Comparison of ENCODE assay signal across 26 cellular contexts in the genomic region with DNA sequence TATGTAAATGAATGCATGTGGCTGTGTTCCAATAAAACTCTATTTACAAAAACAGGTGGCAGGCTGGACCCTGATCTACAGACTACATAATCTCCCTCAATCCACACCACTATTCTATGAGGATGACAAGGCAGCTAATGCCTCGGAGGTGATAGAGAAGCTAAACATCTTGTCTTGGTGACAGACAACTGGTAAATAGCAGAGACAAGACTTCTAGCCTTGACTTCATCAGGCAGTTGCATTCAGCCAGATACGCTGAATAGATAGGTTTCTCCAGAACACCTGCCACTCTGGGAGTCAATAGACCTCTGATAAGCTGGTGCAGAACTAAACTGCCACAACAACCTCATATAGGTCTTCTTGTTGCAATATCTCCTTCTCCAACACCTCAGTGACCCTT. TPM values are rescaled to one million over a fixed set of nuclear protein-coding genes. Genes with fewer than 3 reads are reported as not detected.
DNase-seq lines count a peak whose midpoint lies in the region; ATAC-seq and TF ChIP-seq lines count a peak whose summit lies in the region.
"Had no signal": no experiment of that assay in that cellular context is flagged by ENCODE, and none has a peak within 500 bp of the region (broad histone marks: within the 10 kb centered on the region; RNA-seq: fewer than 3 reads in every experiment).

No MANE protein-coding gene starts in this region.

- no peak for ATAC-seq in HG02870 (IDR thresholded peaks at IDR 0.05; ENCODE audit: unreplicated experiment)
- ATAC-seq: GM23338, Right ventricle myocardium inferior had no signal

- H3K27me3 Mint-ChIP-seq in brain, result peaks cover 15% of the 10 kb centered on the region
- H3K27me3 Mint-ChIP-seq in progenitor cell of endocrine pancreas, result peaks cover 6% of the 10 kb centered on the region
- no peaks in the 10 kb centered on the region for H3K27me3 Mint-ChIP-seq in Calu3 (ENCODE audit: unreplicated experiment)

- no TSS peak for BruUV-seq in Calu3 (replicated peaks; lab: Mats Ljungman, UMichigan)

- H3K27ac ChIP-seq in HUES48 (ENCODE audit: low read depth, low read length), result peak overlapping the region; percentile 5
- H3K27ac ChIP-seq: PC-9, SJCRH30 had no signal

- no peak for TF ChIP-seq CTCF in brain (conservative IDR thresholded peaks at IDR 0.05)
- no peak for TF ChIP-seq CTCF in progenitor cell of endocrine pancreas (IDR thresholded peaks at IDR 0.05; ENCODE audit: unreplicated experiment)
- TF ChIP-seq CTCF in Calu3 (IDR thresholded peaks at IDR 0.05; ENCODE audit: unreplicated experiment), result no peak

- H3K36me3 ChIP-seq in HUES48 (ENCODE audit: control insufficient read depth, insufficient read depth, low read length), result no peaks in the 10 kb centered on the region
- H3K36me3 ChIP-seq: SJCRH30 had no signal

- CTCF ChIA-PET in Calu3 (lab: Charles Lee), result interaction anchor here (1.2 kb wide), 1 partner anchor 145 kb away, joined by 3 read pairs; no protein-coding TSS in a partner anchor

- intact Hi-C loops in Calu3 (cut with micrococcal nuclease; ENCODE audit: unreplicated experiment), result loop anchor here (10.0 kb wide), 1 partner anchor 111 kb away; no protein-coding TSS in a partner anchor

- H3K4me3 ChIP-seq in HUES48 (ENCODE audit: low read depth, low read length), result no peak overlapping the region
- H3K4me3 ChIP-seq: GM23338, PC-9, SJCRH30 had no signal

- H3K27ac Mint-ChIP-seq in brain (peak overlapping the region in 1 of 5 experiments; percentile 58), progenitor cell of endocrine pancreas (peak overlapping the region; percentile 59), Calu3 (ENCODE audit: unreplicated experiment) (no peak overlapping the region)
- H3K27ac Mint-ChIP-seq: GM23338, H9 had no signal

- H3K9me3 Mint-ChIP-seq in brain, result peaks cover 0 to 7% (median 0%) of the 10 kb centered on the region in 5 experiments
- no peaks in the 10 kb centered on the region for H3K9me3 Mint-ChIP-seq in progenitor cell of endocrine pancreas (ENCODE audit: low read depth)
- no peaks in the 10 kb centered on the region for H3K9me3 Mint-ChIP-seq in Calu3 (ENCODE audit: low read depth, unreplicated experiment)
- H3K9me3 Mint-ChIP-seq: GM23338, H9 had no signal

- no peak overlapping the region for H3K9ac ChIP-seq in HUES48 (ENCODE audit: low read depth, low read length)

- DNase-seq in NCI-H748 (lab: John Stamatoyannopoulos, UW; ENCODE audit: unreplicated experiment), result peak; percentile 19
- DNase-seq in NCI-H748 treated with DMSO at 0.1 percent for 48 hours (lab: John Stamatoyannopoulos, UW), result no peak
- DNase-seq in progenitor cell of endocrine pancreas (ENCODE audit: low spot score, unreplicated experiment), result no peak
- DNase-seq in Calu3, result no peak
- no peak for DNase-seq in activated effector memory CD4-positive, alpha-beta T cell treated with Interleukin-2 at 50 U/mL for 16 hours
- DNase-seq: 8988T; ACHN; DMS79 treated with DMSO at 0.1 percent for 48 hours; H9; KG1; NCI-H1092; NCI-H1417 treated with DMSO at 0.1 percent for 48 hours; NCI-H1694 treated with DMSO at 0.1 percent for 48 hours; NCI-H2081; NCI-H2171; NCI-H226; NCI-H510A; NCI-H69; NK-92 treated with Interleukin-12 subunit alpha and Interleukin-12 subunit beta, amount 100 ng/mL, for 24 hours; PC-9; SJCRH30 had no signal

- no peaks in the 10 kb centered on the region for H3K9me3 ChIP-seq in HUES48 (ENCODE audit: control insufficient read depth, insufficient read depth, low read length)
- H3K9me3 ChIP-seq: SJCRH30 had no signal

- H3K4me1 ChIP-seq in HUES48 (ENCODE audit: control insufficient read depth, insufficient read depth, low read length), result peaks cover 5% of the 10 kb centered on the region; the same call in 1 of the 2 replicates

- peak overlapping the region in 3 of 5 experiments; percentile 13 to 38 (median 21) for H3K4me3 Mint-ChIP-seq in brain
- no peak overlapping the region for H3K4me3 Mint-ChIP-seq in progenitor cell of endocrine pancreas (ENCODE audit: low read depth)
- no peak overlapping the region for H3K4me3 Mint-ChIP-seq in Calu3 (ENCODE audit: low read depth, unreplicated experiment)
- H3K4me3 Mint-ChIP-seq: GM23338, H9 had no signal

- H3K4me1 Mint-ChIP-seq in brain (peaks cover 74% of the 10 kb centered on the region), progenitor cell of endocrine pancreas (ENCODE audit: low read depth) (peaks cover 33% of the 10 kb centered on the region), Calu3 (ENCODE audit: low read depth, unreplicated experiment) (peaks cover 22% of the 10 kb centered on the region)

- H3K36me3 Mint-ChIP-seq in brain (no peaks in the 10 kb centered on the region), progenitor cell of endocrine pancreas (ENCODE audit: insufficient read depth) (no peaks in the 10 kb centered on the region), Calu3 (ENCODE audit: insufficient read depth, unreplicated experiment) (peaks cover 30% of the 10 kb centered on the region)

- no peaks in the 10 kb centered on the region for H3K27me3 ChIP-seq in HUES48 (ENCODE audit: control insufficient read depth, insufficient read depth, low read length)
- H3K27me3 ChIP-seq: SJCRH30 had no signal

RNA-seq across cellular contexts. Expression of a gene that starts 3.3 kb away (rescaled TPM):
- 41.0 TPM for polyA plus RNA-seq in brain (ENCODE audit: insufficient read depth, low read depth, low replicate concordance)
- total RNA-seq in progenitor cell of endocrine pancreas (25.3 and 31.5 TPM in 2 replicates), Calu3 (2022) (17.7 and 19.6 TPM in 2 replicates)

RNA-seq across cellular contexts. Expression of a gene that starts 3.5 kb away (rescaled TPM):
- 9.5 TPM for polyA plus RNA-seq in brain (ENCODE audit: insufficient read depth, low read depth, low replicate concordance)
- total RNA-seq in progenitor cell of endocrine pancreas (10.2 and 12.1 TPM in 2 replicates), Calu3 (2022) (7.3 and 7.4 TPM in 2 replicates)

RNA-seq across cellular contexts. Expression of a gene that starts 52.0 kb away (rescaled TPM):
- 62.1 TPM for polyA plus RNA-seq in brain (ENCODE audit: insufficient read depth, low read depth, low replicate concordance)
- 42.9 and 49.3 TPM in 2 replicates for total RNA-seq in progenitor cell of endocrine pancreas
- 24.9 and 34.5 TPM in 2 replicates for total RNA-seq in Calu3 (2022)

Comparison
In these comparisons a context has a peak if more than half of its experiments do, and no peak if none do; other contexts are left out.
1. H3K4me3 Mint-ChIP-seq: peak in brain (3 of 5); none in progenitor cell of endocrine pancreas (single experiment) and Calu3 (single experiment).